In the genomic region with DNA sequence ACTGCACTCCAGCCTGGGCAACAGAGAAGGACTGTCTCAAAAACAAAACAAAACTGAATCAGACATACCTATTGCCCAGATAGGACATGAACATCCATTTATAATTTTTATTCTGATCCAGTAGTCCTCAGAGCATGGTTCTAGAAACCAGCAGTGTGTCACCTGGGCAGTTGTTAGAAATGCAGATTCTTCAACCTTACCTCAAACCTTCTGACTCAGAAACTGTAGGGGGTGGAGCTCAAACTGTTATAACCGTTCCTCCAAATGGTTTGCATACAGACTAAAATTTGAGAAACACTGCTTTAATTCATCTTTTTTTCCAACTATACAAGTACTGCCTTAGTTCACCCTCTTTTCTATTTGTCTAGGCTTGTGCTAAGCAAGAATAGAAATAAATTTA, we compare ENCODE assay signal across 14 cellular contexts. TPM values are rescaled to one million over a fixed set of nuclear protein-coding genes. Genes with fewer than 3 reads are reported as not detected.
A peak's percentile ranks its signal among the peaks of the same experiment; 100 is the strongest.
DNase-seq lines count a peak whose midpoint lies in the region; ATAC-seq, FAIRE-seq and TF ChIP-seq lines count a peak whose summit lies in the region.
"Had no signal": no experiment of that assay in that cellular context is flagged by ENCODE, and none has a peak within 500 bp of the region (broad histone marks: within the 10 kb centered on the region; RNA-seq: fewer than 3 reads in every experiment).

No MANE protein-coding gene starts in this region.

- peaks cover 17% of the 10 kb centered on the region for H3K4me1 ChIP-seq in keratinocyte (ENCODE audit: control insufficient read depth, extremely low read depth, insufficient read depth, low read length)
- H3K4me1 ChIP-seq in stomach = peaks cover 16 to 63% (median 41%) of the 10 kb centered on the region in 4 donors

- peaks cover 0 to 10% of the 10 kb centered on the region in 2 experiments for H3K36me3 ChIP-seq in keratinocyte (ENCODE audit: control insufficient read depth in 2 of 2, extremely low read depth in 1 of 2, insufficient read depth in 2 of 2, low read length in 2 of 2)
- peaks cover 13 to 36% (median 35%) of the 10 kb centered on the region in 4 donors for H3K36me3 ChIP-seq in stomach
- H3K36me3 ChIP-seq: uterus had no signal

- no peak for DNase-seq in Right ventricle myocardium superior
- DNase-seq in cardiac septum (ENCODE audit: low spot score) = no peak
- DNase-seq in RCC 7860 (ENCODE audit: low spot score) = peak; percentile 29
- DNase-seq in keratinocyte (ENCODE audit: low read depth, low spot score) = no peak
- DNase-seq in stomach = no peak
- DNase-seq in activated effector memory CD4-positive, alpha-beta T cell treated with anti-CD3 and anti-CD28 coated beads, Interleukin-2, amount 50 U/mL, for 16 hours = no peak
- DNase-seq in GM13976 (ENCODE audit: low spot score) = no peak
- DNase-seq in middle frontal gyrus (ENCODE audit: extremely low spot score, low spot score) = no peak
- DNase-seq: activated gamma-delta T cell; central memory CD4-positive, alpha-beta T cell; effector CD8-positive, alpha-beta T cell; NCI-H510A treated with DMSO at 0.1 percent for 48 hours had no signal

- TF ChIP-seq POLR2A in stomach (IDR thresholded peaks at IDR 0.05) = no peak

- peak overlapping the region; percentile 2 for H3K9ac ChIP-seq in keratinocyte (ENCODE audit: control insufficient read depth, extremely low read depth, insufficient read depth, low read length)

- H3K4me2 ChIP-seq in keratinocyte (ENCODE audit: control insufficient read depth, extremely low read depth, insufficient read depth, low read depth, low read length) = peak overlapping the region; percentile 29

- dilution Hi-C loops in keratinocyte (cut with MboI; ENCODE audit: extremely low pct_ligation_motif_present, low sequenced_read_pairs) = no loop called here

- H2AFZ ChIP-seq in keratinocyte (ENCODE audit: control insufficient read depth, low read length) = no peak overlapping the region

- in situ Hi-C loops in GM13976 (cut with MboI; ENCODE audit: low sequenced_read_pairs, unreplicated experiment) = loop anchor here (10.0 kb wide), 1 partner anchor 225 kb away; no protein-coding TSS in a partner anchor

- H3K27ac ChIP-seq in keratinocyte (ENCODE audit: control insufficient read depth, insufficient read depth, low read length) = no peak overlapping the region
- H3K27ac ChIP-seq in stomach = peak overlapping the region in 4 of 5 donors; percentile 2 to 55 (median 21)
- H3K27ac ChIP-seq: uterus had no signal

- intact Hi-C loops in Right ventricle myocardium superior (cut with DNase I) (loop anchor here (5.0 kb wide), 1 partner anchor 97 kb away; a partner anchor contains a TSS), cardiac septum (cut with DNase I) (no loop called here), stomach (cut with DNase I; ENCODE audit: low total_unique reads) (no loop called here)

- H3K79me2 ChIP-seq in keratinocyte (ENCODE audit: control insufficient read depth, insufficient read depth, low read length) = peaks cover 74% of the 10 kb centered on the region

- H4K20me1 ChIP-seq in keratinocyte (ENCODE audit: control insufficient read depth, extremely low read depth, insufficient read depth, low read length) = peaks cover 9% of the 10 kb centered on the region

- FAIRE-seq in RCC 7860 (lab: Jason Lieb, UNC) (peak; percentile 40), keratinocyte (lab: Jason Lieb, UNC) (no peak)

- H3K4me3 ChIP-seq in keratinocyte (ENCODE audit: control insufficient read depth in 2 of 3, extremely low read depth in 1 of 3, insufficient read depth in 2 of 3, low read depth in 1 of 3, low read length in 3 of 3) = peak overlapping the region in 1 of 3 experiments; percentile 25
- peak overlapping the region in 2 of 4 donors; percentile 28 to 37 for H3K4me3 ChIP-seq in stomach
- H3K4me3 ChIP-seq: uterus had no signal

- 12 to 47% (median 30%) methylated on average over 1 of the region's 1 CpG for whole genome bisulfite sequencing in stomach, 5 donors

- H3K9me1 ChIP-seq in keratinocyte (ENCODE audit: control insufficient read depth, extremely low read depth, insufficient read depth, low read length) = no peaks in the 10 kb centered on the region

- peak; percentile 18 for ATAC-seq in Right ventricle myocardium superior (ENCODE audit: poor library complexity)

- H3K27me3 ChIP-seq in keratinocyte (ENCODE audit: control insufficient read depth, extremely low read depth, insufficient read depth, low read length) (no peaks in the 10 kb centered on the region), stomach (no peaks in the 10 kb centered on the region)
- H3K27me3 ChIP-seq: adrenal gland, uterus had no signal

- no peaks in the 10 kb centered on the region for H3K9me3 ChIP-seq in keratinocyte (ENCODE audit: control insufficient read depth, low read depth, low read length)
- no peaks in the 10 kb centered on the region for H3K9me3 ChIP-seq in stomach
- H3K9me3 ChIP-seq: adrenal gland, uterus had no signal

- TF ChIP-seq EP300 in stomach (IDR thresholded peaks at IDR 0.05) = no peak

- TF ChIP-seq CTCF in keratinocyte (optimal IDR thresholded peaks at IDR 0.05 in 1 of 3, IDR thresholded peaks at IDR 0.05 in 1 of 3, conservative IDR thresholded peaks at IDR 0.05 in 1 of 3; ENCODE audit: extremely low read depth in 1 of 3, insufficient read depth in 2 of 3, low read length in 3 of 3) = no peak
- TF ChIP-seq CTCF in stomach (IDR thresholded peaks at IDR 0.05) = no peak
- TF ChIP-seq CTCF in GM13976 (IDR thresholded peaks at IDR 0.05; ENCODE audit: borderline replicate concordance, control extremely low read depth, extremely low read depth, insufficient read depth, missing control alignments) = no peak

RNA-seq across cellular contexts. Expression of a gene that starts 6.0 kb away (rescaled TPM):
- 28.7 TPM for total RNA-seq in Right ventricle myocardium superior
- total RNA-seq in cardiac septum = 30.1 TPM
- 19.9 to 61.7 TPM (median 60.1 TPM) in 3 replicates for polyA plus RNA-seq in keratinocyte
- polyA plus RNA-seq in keratinocyte (2011; ENCODE audit: low read depth) = 39.9 TPM
- polyA plus RNA-seq in keratinocyte (2011; cell fraction: cytosol; rRNA removed) = 23.0 and 23.6 TPM in 2 replicates
- 63.5 and 65.5 TPM in 2 replicates for polyA plus RNA-seq in keratinocyte (2011; cell fraction: nucleus; rRNA removed)
- 19.2 and 64.9 TPM in 2 replicates for polyA plus RNA-seq in keratinocyte (2012; ENCODE audit: low replicate concordance)
- polyA minus RNA-seq in keratinocyte = 17.4 to 32.0 TPM (median 19.8 TPM) in 3 replicates
- polyA minus RNA-seq in keratinocyte (2011; cell fraction: cytosol; rRNA and poly(A)+ RNA removed) = 25.9 TPM
- 20.6 and 30.4 TPM in 2 replicates for polyA minus RNA-seq in keratinocyte (2011; cell fraction: nucleus; rRNA and poly(A)+ RNA removed)
- 100 to 1,000 TPM in 2 of 5 donors, 10 to 100 TPM in 3; 14.0 to 107 (median 51.8) TPM for total RNA-seq in stomach
- 100 to 1,000 TPM in 1 of 3 donors, 10 to 100 TPM in 2; 78.7 to 119 (median 79.9) TPM for polyA plus RNA-seq in stomach

RNA-seq across cellular contexts. Expression of a gene that starts 34.0 kb away (rescaled TPM):
- total RNA-seq in Right ventricle myocardium superior (1.0 TPM), cardiac septum (1.2 TPM), stomach (10 to 100 TPM in 2 of 5 donors, 1 to 10 TPM in 2, not detected in 1; 5.1 to 17.1 (median 11.1) TPM)
- polyA plus RNA-seq in keratinocyte (0.17 to 0.57 TPM (median 0.37 TPM) in 3 replicates), stomach (under 1 TPM in 2 of 3 donors, not detected in 1; 0.68 to 0.83 TPM)
- 1.4 TPM for polyA plus RNA-seq in keratinocyte (2011; ENCODE audit: low read depth)
- polyA plus RNA-seq in keratinocyte (2011; cell fraction: cytosol; rRNA removed) = 0.05 and 0.06 TPM in 2 replicates
- polyA plus RNA-seq in keratinocyte (2011; cell fraction: nucleus; rRNA removed) = 2.8 and 4.1 TPM in 2 replicates
- 0.36 and 1.1 TPM in 2 replicates for polyA plus RNA-seq in keratinocyte (2012; ENCODE audit: low replicate concordance)
- 1.3 to 3.7 TPM (median 2.9 TPM) in 3 replicates for polyA minus RNA-seq in keratinocyte
- not detected for polyA minus RNA-seq in keratinocyte (2011; cell fraction: cytosol; rRNA and poly(A)+ RNA removed)
- polyA minus RNA-seq in keratinocyte (2011; cell fraction: nucleus; rRNA and poly(A)+ RNA removed) = 3.7 and 6.1 TPM in 2 replicates

RNA-seq across cellular contexts. Expression of a gene that starts 39.2 kb away (rescaled TPM):
- total RNA-seq in Right ventricle myocardium superior (43.3 TPM), cardiac septum (47.3 TPM), stomach (100 to 1,000 TPM in 4 of 5 donors, 10 to 100 TPM in 1; 10.5 to 203 (median 141) TPM)
- polyA plus RNA-seq in keratinocyte (104 to 109 TPM (median 107 TPM) in 3 replicates), stomach (100 to 1,000 TPM; 192 to 246 (median 212) TPM)
- polyA plus RNA-seq in keratinocyte (2011; ENCODE audit: low read depth) = 33.4 TPM
- polyA plus RNA-seq in keratinocyte (2011; cell fraction: cytosol; rRNA removed) = 84.2 and 96.9 TPM in 2 replicates
- 91.2 and 103 TPM in 2 replicates for polyA plus RNA-seq in keratinocyte (2011; cell fraction: nucleus; rRNA removed)
- 48.4 and 102 TPM in 2 replicates for polyA plus RNA-seq in keratinocyte (2012; ENCODE audit: low replicate concordance)
- polyA minus RNA-seq in keratinocyte = 96.7 to 108 TPM (median 98.9 TPM) in 3 replicates
- polyA minus RNA-seq in keratinocyte (2011; cell fraction: cytosol; rRNA and poly(A)+ RNA removed) = 58.5 TPM
- polyA minus RNA-seq in keratinocyte (2011; cell fraction: nucleus; rRNA and poly(A)+ RNA removed) = 29.2 and 30.4 TPM in 2 replicates
